ENCODE assay signal across 26 cellular contexts in genomic region chr16:63302841-63303240, GRCh38.
"Had no signal": no experiment of that assay in that cellular context is flagged by ENCODE, and none has a peak within 500 bp of the region (broad histone marks: within the 10 kb centered on the region; RNA-seq: fewer than 3 reads in every experiment).

No MANE protein-coding gene starts in this region.

- H3K4me3 ChIP-seq: esophagus squamous epithelium, gastroesophageal sphincter, heart right ventricle had no signal

- H3K4me1 ChIP-seq: esophagus squamous epithelium, heart right ventricle had no signal

- ATAC-seq: activated T-cell treated with anti-CD3 and anti-CD28 coated beads, Interleukin-2, amount 50 U/mL, for 72 hours; effector memory CD8-positive, alpha-beta T cell; gastroesophageal sphincter; heart right ventricle; T-helper 17 cell had no signal

- H3K27ac ChIP-seq: brain microvascular endothelial cell, epithelial cell of prostate, esophagus squamous epithelium, gastroesophageal sphincter, heart right ventricle had no signal

- DNase-seq: activated CD4-positive, alpha-beta memory T cell treated with anti-CD3 and anti-CD28 coated beads, Interleukin-2, amount 10 ng/mL, durations not matched to agents 7 days and 5 days; activated CD4-positive, alpha-beta T cell treated with anti-CD3 and anti-CD28 coated beads for 1 hour; activated CD4-positive, alpha-beta T cell treated with anti-CD3 and anti-CD28 coated beads for 4 hours; activated CD4-positive, alpha-beta T cell treated with anti-CD3 and anti-CD28 coated beads, Interleukin-2, amount 10 ng/mL, durations not matched to agents 7 days and 5 days; activated CD4-positive, alpha-beta T cell treated with anti-CD3 and anti-CD28 coated beads, Interleukin-2, amount 50 U/mL, for 4 hours; activated CD8-positive, alpha-beta memory T cell treated with anti-CD3 and anti-CD28 coated beads, Interleukin-2, amount 50 U/mL, for 48 hours; activated gamma-delta T cell; activated naive CD4-positive, alpha-beta T cell; activated naive CD4-positive, alpha-beta T cell treated with anti-CD3 and anti-CD28 coated beads, Interleukin-2, amount 50 U/mL, for 16 hours; activated T-cell treated with anti-CD3 and anti-CD28 coated beads for 4 hours; activated T-cell treated with anti-CD3 and anti-CD28 coated beads, Interleukin-2, amount 50 U/mL, for 24 hours; activated T-cell treated with anti-CD3 and anti-CD28 coated beads, Interleukin-2, amount 50 U/mL, for 72 hours; amniotic stem cell; anterior cingulate cortex; brain microvascular endothelial cell; cortex of kidney; dermis blood vessel endothelial cell; effector CD4-positive, alpha-beta T cell; effector memory CD8-positive, alpha-beta T cell; esophagus squamous epithelium; foreskin melanocyte; heart right ventricle; T-helper 1 cell; T-helper 17 cell had no signal

- H3K36me3 ChIP-seq: brain microvascular endothelial cell, esophagus squamous epithelium, gastroesophageal sphincter, heart right ventricle had no signal

- H3K27me3 ChIP-seq: brain microvascular endothelial cell, esophagus squamous epithelium, gastroesophageal sphincter, heart right ventricle had no signal
